Comparison of ENCODE assay signal across 19 cellular contexts in the genomic region with DNA sequence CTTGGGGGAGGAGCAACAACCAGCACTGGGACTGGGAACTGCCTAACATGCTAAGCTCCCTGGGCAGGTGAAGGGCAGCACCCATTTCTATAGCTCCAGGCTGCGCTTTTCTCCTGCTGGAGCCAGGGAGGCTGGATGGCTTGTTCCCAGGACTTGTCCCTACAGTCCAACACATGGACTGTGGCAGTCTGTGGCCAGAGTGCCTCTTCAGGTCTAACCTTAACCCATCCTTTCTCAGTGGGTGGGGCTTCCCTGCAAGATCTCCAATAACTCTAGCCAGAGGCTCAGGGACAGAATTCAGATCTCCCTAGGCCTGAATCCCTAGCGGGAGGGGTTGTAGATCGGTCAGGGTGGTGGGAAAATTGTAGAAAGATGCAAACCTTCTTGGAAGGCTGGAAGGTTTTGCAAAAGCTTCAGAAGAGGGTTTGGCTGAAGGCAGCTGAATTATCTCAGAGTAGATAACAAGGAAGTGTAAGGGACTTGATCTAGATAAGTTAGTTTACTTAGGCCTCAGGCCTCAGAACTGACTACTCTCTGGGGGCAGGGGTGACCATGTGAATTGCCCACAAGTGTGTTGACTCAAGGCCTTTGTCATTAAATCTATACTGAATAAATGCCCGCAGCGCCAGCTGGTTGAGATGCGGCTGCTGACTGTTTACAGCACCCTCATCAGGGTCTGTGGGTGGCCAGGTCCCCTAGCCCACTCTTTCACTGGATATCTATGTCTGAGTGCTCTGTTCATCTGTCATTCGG.
"Had no signal": no experiment of that assay in that cellular context is flagged by ENCODE, and none has a peak within 500 bp of the region (broad histone marks: within the 10 kb centered on the region; RNA-seq: fewer than 3 reads in every experiment).

No MANE protein-coding gene starts in this region.

- H3K4me3 ChIP-seq: heart left ventricle, lung, pancreas had no signal

- H3K9me3 ChIP-seq: pancreas had no signal

- ATAC-seq: heart left ventricle; left colon; left ventricle myocardium superior; natural killer cell treated with Interleukin-12 subunit alpha and Interleukin-12 subunit beta and Interleukin-15 and Interleukin-18, amount 100 ng/mL, for 72 hours; pancreas; right cardiac atrium had no signal

- H3K27me3 ChIP-seq: heart left ventricle, pancreas had no signal

- H3K27ac ChIP-seq: heart left ventricle, pancreas had no signal

- DNase-seq: effector CD4-positive, alpha-beta T cell; heart left ventricle; hippocampal formation; left colon; left ventricle myocardium superior; mesenchymal stem cell; midbrain; occipital lobe; pancreas; right cardiac atrium; small intestine; stimulated activated CD4-positive, alpha-beta T cell treated with anti-CD3 and anti-CD28 coated beads, Interleukin-12 subunit alpha, Interleukin-12 subunit beta, amount 100 ng/mL, for 4 hours; stimulated activated naive CD4-positive, alpha-beta T cell treated with Interleukin-2 at 50 U/mL for 16 hours had no signal

- H3K27me3 Mint-ChIP-seq: progenitor cell of endocrine pancreas had no signal

- H3K27ac Mint-ChIP-seq: natural killer cell treated with Interleukin-12 subunit alpha and Interleukin-12 subunit beta and Interleukin-15 and Interleukin-18, amount 100 ng/mL, for 72 hours; progenitor cell of endocrine pancreas; type B pancreatic cell had no signal

- H3K4me3 Mint-ChIP-seq: natural killer cell treated with Interleukin-12 subunit alpha and Interleukin-12 subunit beta and Interleukin-15 and Interleukin-18, amount 100 ng/mL, for 72 hours; type B pancreatic cell had no signal

- H3K36me3 ChIP-seq: heart left ventricle, pancreas had no signal

- H3K4me1 ChIP-seq: heart left ventricle, pancreas had no signal

- FAIRE-seq: frontal cortex, pancreas, small intestine, urothelium cell line had no signal
